1 cellular context compared by ENCODE assay signal in the genomic region with DNA sequence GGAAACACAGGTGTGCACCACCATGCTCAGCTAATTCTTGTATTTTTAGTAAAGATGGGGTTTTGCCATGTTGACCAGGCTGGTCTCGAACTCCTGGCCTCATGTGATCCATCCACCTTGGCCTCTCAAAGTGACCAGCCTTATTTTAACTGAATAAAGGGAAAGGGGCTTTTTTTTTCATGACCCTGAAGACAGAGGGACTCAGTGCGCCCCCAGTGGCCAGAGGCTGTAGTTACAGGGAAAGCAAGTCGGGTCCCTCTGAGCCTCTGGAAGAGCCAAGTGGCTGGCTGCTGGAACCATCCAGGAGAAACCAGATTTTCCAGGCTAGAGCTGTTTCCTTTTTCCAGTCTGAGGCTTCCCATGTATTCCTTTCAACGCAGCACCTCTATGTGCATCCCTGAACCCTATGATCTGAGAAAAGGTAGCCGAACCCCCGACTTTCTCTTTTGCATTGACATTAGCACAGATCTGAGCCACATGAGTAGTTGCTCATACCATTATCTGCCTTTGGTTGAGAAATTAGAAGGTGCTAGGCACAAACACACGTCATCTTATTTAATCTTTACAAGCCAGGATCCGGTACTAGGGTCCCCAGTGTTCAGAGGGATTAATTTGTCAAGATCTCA.
A peak's percentile ranks its signal among the peaks of the same experiment; 100 is the strongest.
TF ChIP-seq lines count a peak whose summit lies in the region.

No MANE protein-coding gene starts in this region.

TF ChIP-seq in GM12878, 131 proteins besides CTCF, POLR2A, EP300 and RAD21 (continued from another document):
- TF ChIP-seq, protein P1, sequence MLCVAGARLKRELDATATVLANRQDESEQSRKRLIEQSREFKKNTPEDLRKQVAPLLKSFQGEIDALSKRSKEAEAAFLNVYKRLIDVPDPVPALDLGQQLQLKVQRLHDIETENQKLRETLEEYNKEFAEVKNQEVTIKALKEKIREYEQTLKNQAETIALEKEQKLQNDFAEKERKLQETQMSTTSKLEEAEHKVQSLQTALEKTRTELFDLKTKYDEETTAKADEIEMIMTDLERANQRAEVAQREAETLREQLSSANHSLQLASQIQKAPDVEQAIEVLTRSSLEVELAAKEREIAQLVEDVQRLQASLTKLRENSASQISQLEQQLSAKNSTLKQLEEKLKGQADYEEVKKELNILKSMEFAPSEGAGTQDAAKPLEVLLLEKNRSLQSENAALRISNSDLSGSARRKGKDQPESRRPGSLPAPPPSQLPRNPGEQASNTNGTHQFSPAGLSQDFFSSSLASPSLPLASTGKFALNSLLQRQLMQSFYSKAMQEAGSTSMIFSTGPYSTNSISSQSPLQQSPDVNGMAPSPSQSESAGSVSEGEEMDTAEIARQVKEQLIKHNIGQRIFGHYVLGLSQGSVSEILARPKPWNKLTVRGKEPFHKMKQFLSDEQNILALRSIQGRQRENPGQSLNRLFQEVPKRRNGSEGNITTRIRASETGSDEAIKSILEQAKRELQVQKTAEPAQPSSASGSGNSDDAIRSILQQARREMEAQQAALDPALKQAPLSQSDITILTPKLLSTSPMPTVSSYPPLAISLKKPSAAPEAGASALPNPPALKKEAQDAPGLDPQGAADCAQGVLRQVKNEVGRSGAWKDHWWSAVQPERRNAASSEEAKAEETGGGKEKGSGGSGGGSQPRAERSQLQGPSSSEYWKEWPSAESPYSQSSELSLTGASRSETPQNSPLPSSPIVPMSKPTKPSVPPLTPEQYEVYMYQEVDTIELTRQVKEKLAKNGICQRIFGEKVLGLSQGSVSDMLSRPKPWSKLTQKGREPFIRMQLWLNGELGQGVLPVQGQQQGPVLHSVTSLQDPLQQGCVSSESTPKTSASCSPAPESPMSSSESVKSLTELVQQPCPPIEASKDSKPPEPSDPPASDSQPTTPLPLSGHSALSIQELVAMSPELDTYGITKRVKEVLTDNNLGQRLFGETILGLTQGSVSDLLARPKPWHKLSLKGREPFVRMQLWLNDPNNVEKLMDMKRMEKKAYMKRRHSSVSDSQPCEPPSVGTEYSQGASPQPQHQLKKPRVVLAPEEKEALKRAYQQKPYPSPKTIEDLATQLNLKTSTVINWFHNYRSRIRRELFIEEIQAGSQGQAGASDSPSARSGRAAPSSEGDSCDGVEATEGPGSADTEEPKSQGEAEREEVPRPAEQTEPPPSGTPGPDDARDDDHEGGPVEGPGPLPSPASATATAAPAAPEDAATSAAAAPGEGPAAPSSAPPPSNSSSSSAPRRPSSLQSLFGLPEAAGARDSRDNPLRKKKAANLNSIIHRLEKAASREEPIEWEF (IDR thresholded peaks at IDR 0.05; ENCODE audit: insufficient replicate concordance, low read depth, low read length) = no peak
- peak; percentile 21; the same call in 1 of the 2 replicates for TF ChIP-seq SMC3 (IDR thresholded peaks at IDR 0.05; ENCODE audit: borderline replicate concordance, low read length)
